24 cellular contexts compared by ENCODE assay signal in the genomic region with DNA sequence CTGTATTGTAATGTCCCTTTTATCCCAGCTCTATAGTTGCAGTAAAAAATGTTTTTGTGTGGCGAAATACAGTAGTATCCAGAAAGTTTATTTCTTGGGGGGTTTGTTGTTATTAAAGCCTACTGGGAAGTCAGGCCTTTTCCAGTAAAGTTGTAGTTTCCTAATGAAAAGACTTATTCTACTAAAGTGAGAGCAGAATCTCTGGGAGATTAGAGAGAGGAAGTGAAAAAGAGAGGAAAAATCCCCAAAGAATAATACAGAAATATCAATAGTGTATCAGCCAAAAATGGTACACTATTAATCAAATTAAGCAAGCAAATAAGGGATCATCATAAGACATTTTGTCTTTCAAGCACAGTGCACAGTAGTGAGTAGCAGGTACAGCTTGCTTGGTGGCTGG.
"Had no signal": no experiment of that assay in that cellular context is flagged by ENCODE, and none has a peak within 500 bp of the region (broad histone marks: within the 10 kb centered on the region; RNA-seq: fewer than 3 reads in every experiment).

No MANE protein-coding gene starts in this region.

- H3K27ac Mint-ChIP-seq: activated naive CD8-positive, alpha-beta T cell treated with anti-CD3 and anti-CD28 coated beads, Interleukin-2, amount 10 ng/mL, durations not matched to agents 7 days and 5 days; endodermal cell; type B pancreatic cell had no signal

- H3K27ac ChIP-seq: coronary artery, esophagus squamous epithelium, gastrocnemius medialis, prostate gland, testis, vagina, WERI-Rb-1 had no signal

- H3K36me3 ChIP-seq: esophagus squamous epithelium, gastrocnemius medialis, prostate gland, vagina, WERI-Rb-1 had no signal

- H3K27me3 Mint-ChIP-seq: activated naive CD8-positive, alpha-beta T cell treated with anti-CD3 and anti-CD28 coated beads, Interleukin-2, amount 10 ng/mL, durations not matched to agents 7 days and 5 days; type B pancreatic cell had no signal

- H3K27me3 ChIP-seq: esophagus squamous epithelium, gastrocnemius medialis, testis, vagina had no signal

- H3K9me3 Mint-ChIP-seq: activated naive CD8-positive, alpha-beta T cell treated with anti-CD3 and anti-CD28 coated beads, Interleukin-2, amount 10 ng/mL, durations not matched to agents 7 days and 5 days; activated T-cell treated with anti-CD3 and anti-CD28 coated beads, Interleukin-2, amount 50 U/mL, for 4 hours; endodermal cell; memory B cell; type B pancreatic cell had no signal

- DNase-seq: activated CD4-positive, alpha-beta T cell treated with anti-CD3 and anti-CD28 coated beads, Interleukin-2, amount 50 U/mL, for 1 hour; activated CD4-positive, CD25-positive, alpha-beta regulatory T cell treated with anti-CD3 and anti-CD28 coated beads, Interleukin-2, amount 50 U/mL, for 72 hours; activated CD8-positive, alpha-beta memory T cell treated with anti-CD3 and anti-CD28 coated beads for 24 hours; activated CD8-positive, alpha-beta memory T cell treated with anti-CD3 and anti-CD28 coated beads, Interleukin-2, amount 50 U/mL, for 4 hours; activated naive CD4-positive, alpha-beta T cell treated with Interleukin-2 at 50 U/mL for 16 hours; activated naive CD8-positive, alpha-beta T cell treated with anti-CD3 and anti-CD28 coated beads, Interleukin-2, amount 10 ng/mL, durations not matched to agents 7 days and 5 days; activated T-cell treated with anti-CD3 and anti-CD28 coated beads, Interleukin-2, amount 50 U/mL, for 4 hours; amygdala; cerebellar nuclear complex; endodermal cell; esophagus squamous epithelium; gastrocnemius medialis; hippocampal formation; left ventricle myocardium superior; stimulated activated CD4-positive, alpha-beta T cell treated with anti-CD3 and anti-CD28 coated beads, Interleukin-2, amount 100 ng/mL, for 48 hours; stimulated activated CD8-positive, alpha-beta memory T cell treated with anti-CD3 and anti-CD28 coated beads, Interleukin-4, amount 100 ng/mL, for 48 hours; stimulated activated naive CD4-positive, alpha-beta T cell; testis; WERI-Rb-1 had no signal

- H3K9me3 ChIP-seq: esophagus squamous epithelium, gastrocnemius medialis, prostate gland, testis, vagina had no signal

- H3K4me3 ChIP-seq: coronary artery, gastrocnemius medialis, prostate gland, testis, vagina had no signal

- ATAC-seq: activated T-cell treated with anti-CD3 and anti-CD28 coated beads, Interleukin-2, amount 50 U/mL, for 4 hours; gastrocnemius medialis; left ventricle myocardium superior had no signal

- H3K36me3 Mint-ChIP-seq: activated naive CD8-positive, alpha-beta T cell treated with anti-CD3 and anti-CD28 coated beads, Interleukin-2, amount 10 ng/mL, durations not matched to agents 7 days and 5 days; memory B cell; type B pancreatic cell had no signal

- H3K4me1 ChIP-seq: esophagus squamous epithelium, gastrocnemius medialis, prostate gland, testis, vagina had no signal

- H3K4me3 Mint-ChIP-seq: endodermal cell, type B pancreatic cell had no signal
